In the genomic region with DNA sequence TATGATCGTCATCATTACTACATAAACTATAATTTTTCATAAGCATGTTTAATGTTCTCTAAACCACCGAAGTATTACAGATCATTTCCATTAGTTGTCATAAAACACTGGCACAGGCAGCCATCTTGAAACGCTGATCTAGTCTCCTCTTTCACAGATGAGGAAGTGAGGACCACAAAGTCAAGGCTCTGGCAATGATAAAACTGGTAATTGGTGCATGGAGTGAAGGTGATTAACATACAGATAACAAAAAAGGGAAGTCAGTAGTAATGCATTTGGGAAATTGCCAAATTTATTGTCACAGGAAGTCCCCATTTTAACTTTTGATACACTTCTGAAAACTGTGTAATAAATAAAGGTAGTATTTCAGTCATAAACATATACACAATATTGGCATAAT, we compare ENCODE assay signal across 1 cellular context.
TF ChIP-seq lines count a peak whose summit lies in the region.

No MANE protein-coding gene starts in this region.

TF ChIP-seq in K562, 482 proteins besides CTCF, POLR2A, EP300 and RAD21 (continued from another document and continues in another):
- TF ChIP-seq MGA (IDR thresholded peaks at IDR 0.05) (no peak), ETV5 (CRISPR knock-in tag; IDR thresholded peaks at IDR 0.05; ENCODE audit: low read depth) (0 out of 2 replicates have a peak, but pooled peaks have one; percentile 28), ZNF583 (CRISPR knock-in tag; IDR thresholded peaks at IDR 0.05) (no peak), PHB2 (IDR thresholded peaks at IDR 0.05; ENCODE audit: low read depth) (peak; percentile 49; the same call in 1 of the 2 replicates), CBX5 (IDR thresholded peaks at IDR 0.05; ENCODE audit: borderline replicate concordance, low read depth) (no peak), NFE2 (IDR thresholded peaks at IDR 0.05; ENCODE audit: low read depth) (no peak), TAF9B (IDR thresholded peaks at IDR 0.05; ENCODE audit: partially characterized antibody) (peak; percentile 21), BRF1 (IDR thresholded peaks at IDR 0.05; ENCODE audit: borderline replicate concordance, extremely low read depth, insufficient read length) (no peak), RNF2 (IDR thresholded peaks at IDR 0.05) (peak; percentile 50; the same call in 1 of the 2 replicates), MBD2 (IDR thresholded peaks at IDR 0.05; ENCODE audit: borderline replicate concordance, low read depth) (0 out of 2 replicates have a peak, but pooled peaks have one; percentile 42), ZNF23 (CRISPR knock-in tag; IDR thresholded peaks at IDR 0.05) (no peak), NR1H2 (CRISPR knock-in tag; IDR thresholded peaks at IDR 0.05) (no peak), CC2D1A (IDR thresholded peaks at IDR 0.05) (peak; percentile 87; the same call in 1 of the 2 replicates), ZNF589 (CRISPR knock-in tag; IDR thresholded peaks at IDR 0.05; ENCODE audit: low read depth) (peak; percentile 75; the same call in 1 of the 2 replicates), NFIC (IDR thresholded peaks at IDR 0.05) (peak; percentile 96), HDAC6 (IDR thresholded peaks at IDR 0.05; ENCODE audit: low read depth, low read length) (no peak), NBN (IDR thresholded peaks at IDR 0.05; ENCODE audit: low read depth) (no peak; the same call in 1 of the 2 replicates), MTA3 (IDR thresholded peaks at IDR 0.05; ENCODE audit: borderline replicate concordance) (no peak), EP400 (IDR thresholded peaks at IDR 0.05) (peak; percentile 20; the same call in 1 of the 2 replicates), STAG1 (CRISPR knock-in tag; IDR thresholded peaks at IDR 0.05; ENCODE audit: borderline replicate concordance) (no peak), ZNF354B (CRISPR knock-in tag; IDR thresholded peaks at IDR 0.05) (no peak), DPF2 (IDR thresholded peaks at IDR 0.05) (peak; percentile 90), ZMIZ1 (IDR thresholded peaks at IDR 0.05; ENCODE audit: low read depth in 2 of 2, low read length in 2 of 2) (0 out of 4 replicates have a peak, but pooled peaks of 1 of the 2 experiments have one; percentile 64), EHMT2 (IDR thresholded peaks at IDR 0.05) (peak; percentile 67; the same call in 1 of the 2 replicates), MTA2 (IDR thresholded peaks at IDR 0.05; ENCODE audit: low read depth) (peak; percentile 70), CHD1 (IDR thresholded peaks at IDR 0.05; ENCODE audit: low read length) (no peak), HDAC8 (tag; IDR thresholded peaks at IDR 0.05) (no peak), TBL1XR1 (IDR thresholded peaks at IDR 0.05; ENCODE audit: low read length in 2 of 2) (0 out of 4 replicates have a peak, but pooled peaks of 1 of the 2 experiments have one; percentile 44), ZNF124 (CRISPR knock-in tag; IDR thresholded peaks at IDR 0.05) (no peak), ZNF609 (CRISPR knock-in tag; IDR thresholded peaks at IDR 0.05; ENCODE audit: borderline replicate concordance) (no peak)
- TF ChIP-seq, protein P1, sequence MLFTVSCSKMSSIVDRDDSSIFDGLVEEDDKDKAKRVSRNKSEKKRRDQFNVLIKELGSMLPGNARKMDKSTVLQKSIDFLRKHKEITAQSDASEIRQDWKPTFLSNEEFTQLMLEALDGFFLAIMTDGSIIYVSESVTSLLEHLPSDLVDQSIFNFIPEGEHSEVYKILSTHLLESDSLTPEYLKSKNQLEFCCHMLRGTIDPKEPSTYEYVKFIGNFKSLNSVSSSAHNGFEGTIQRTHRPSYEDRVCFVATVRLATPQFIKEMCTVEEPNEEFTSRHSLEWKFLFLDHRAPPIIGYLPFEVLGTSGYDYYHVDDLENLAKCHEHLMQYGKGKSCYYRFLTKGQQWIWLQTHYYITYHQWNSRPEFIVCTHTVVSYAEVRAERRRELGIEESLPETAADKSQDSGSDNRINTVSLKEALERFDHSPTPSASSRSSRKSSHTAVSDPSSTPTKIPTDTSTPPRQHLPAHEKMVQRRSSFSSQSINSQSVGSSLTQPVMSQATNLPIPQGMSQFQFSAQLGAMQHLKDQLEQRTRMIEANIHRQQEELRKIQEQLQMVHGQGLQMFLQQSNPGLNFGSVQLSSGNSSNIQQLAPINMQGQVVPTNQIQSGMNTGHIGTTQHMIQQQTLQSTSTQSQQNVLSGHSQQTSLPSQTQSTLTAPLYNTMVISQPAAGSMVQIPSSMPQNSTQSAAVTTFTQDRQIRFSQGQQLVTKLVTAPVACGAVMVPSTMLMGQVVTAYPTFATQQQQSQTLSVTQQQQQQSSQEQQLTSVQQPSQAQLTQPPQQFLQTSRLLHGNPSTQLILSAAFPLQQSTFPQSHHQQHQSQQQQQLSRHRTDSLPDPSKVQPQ (CRISPR knock-in tag; IDR thresholded peaks at IDR 0.05; ENCODE audit: borderline replicate concordance), result no peak
- TF ChIP-seq, protein P2, sequence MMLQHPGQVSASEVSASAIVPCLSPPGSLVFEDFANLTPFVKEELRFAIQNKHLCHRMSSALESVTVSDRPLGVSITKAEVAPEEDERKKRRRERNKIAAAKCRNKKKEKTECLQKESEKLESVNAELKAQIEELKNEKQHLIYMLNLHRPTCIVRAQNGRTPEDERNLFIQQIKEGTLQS (IDR thresholded peaks at IDR 0.05), result peak; percentile 14; the same call in 1 of the 2 replicates
- TF ChIP-seq, protein P2 (CRISPR knock-in tag; conservative IDR thresholded peaks at IDR 0.05), result no peak; the same call in 1 of the 2 replicates
